Comparison of ENCODE assay signal across 20 cellular contexts in the genomic region with DNA sequence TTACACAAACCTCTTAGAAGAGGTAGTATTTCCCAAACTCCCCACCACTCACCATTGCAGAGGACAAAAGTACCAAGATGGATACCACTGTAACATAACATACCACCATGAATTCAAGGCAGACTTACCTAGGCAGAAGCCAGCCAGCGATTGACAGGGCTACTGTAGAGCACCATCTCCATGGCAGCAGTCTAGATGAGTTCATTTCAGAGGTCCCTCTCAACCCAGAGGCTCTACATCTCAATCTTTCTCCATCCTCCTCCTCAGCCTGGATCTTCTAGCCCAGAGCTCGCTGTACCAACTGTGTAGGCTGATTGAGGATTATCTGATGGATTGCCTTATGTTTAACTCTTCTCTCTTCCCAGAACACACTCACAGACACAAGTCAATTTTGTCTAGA. TPM values are rescaled to one million over a fixed set of nuclear protein-coding genes. Genes with fewer than 3 reads are reported as not detected.
DNase-seq lines count a peak whose midpoint lies in the region; ATAC-seq, FAIRE-seq and TF ChIP-seq lines count a peak whose summit lies in the region.
"Had no signal": no experiment of that assay in that cellular context is flagged by ENCODE, and none has a peak within 500 bp of the region (broad histone marks: within the 10 kb centered on the region; RNA-seq: fewer than 3 reads in every experiment).

No MANE protein-coding gene starts in this region.

- H3K27me3 Mint-ChIP-seq in endodermal cell (ENCODE audit: insufficient read depth), result peaks cover 21% of the 10 kb centered on the region

- H3K9me3 Mint-ChIP-seq in endodermal cell, result no peaks in the 10 kb centered on the region

- no peak overlapping the region for H3K4me3 Mint-ChIP-seq in endodermal cell

- H3K9ac ChIP-seq in kidney (ENCODE audit: low read length in 2 of 2), result no peak overlapping the region
- H3K9ac ChIP-seq in endodermal cell (ENCODE audit: extremely low read depth, low read length, poor library complexity, severe bottlenecking), result no peak overlapping the region

- no peak overlapping the region for H3K4me3 ChIP-seq in kidney (ENCODE audit: low read length in 2 of 2)
- H3K4me3 ChIP-seq in psoas muscle, result peak overlapping the region; percentile 12
- H3K4me3 ChIP-seq in endodermal cell (ENCODE audit: low read length), result no peak overlapping the region

- no peak for FAIRE-seq in kidney (lab: Jason Lieb, UNC)
- FAIRE-seq: A204.1, GM19239 had no signal

- TF ChIP-seq CTCF in kidney (IDR thresholded peaks at IDR 0.05; ENCODE audit: borderline replicate concordance, extremely low read depth, insufficient read depth) (no peak), psoas muscle (IDR thresholded peaks at IDR 0.05) (no peak), endodermal cell (conservative IDR thresholded peaks at IDR 0.05) (no peak)

- intact Hi-C loops in Right ventricle myocardium superior (cut with DNase I), result no loop called here
- intact Hi-C loops in Right ventricle myocardium inferior (cut with DNase I), result no loop called here
- intact Hi-C loops in kidney (cut with DNase I), result no loop called here
- intact Hi-C loops in psoas muscle (cut with DNase I), result no loop called here
- intact Hi-C loops in posterior vena cava (cut with DNase I), result no loop called here

- no peaks in the 10 kb centered on the region for H3K9me3 ChIP-seq in kidney (ENCODE audit: control insufficient read depth in 1 of 2, low read length in 2 of 2)
- no peaks in the 10 kb centered on the region for H3K9me3 ChIP-seq in psoas muscle
- no peaks in the 10 kb centered on the region for H3K9me3 ChIP-seq in endodermal cell (ENCODE audit: control insufficient read depth, low read length)

- H3K36me3 ChIP-seq in kidney (ENCODE audit: control insufficient read depth in 1 of 2, insufficient read depth in 2 of 2, low read length in 2 of 2), result peaks cover 0 to 5% of the 10 kb centered on the region in 2 donors
- H3K36me3 ChIP-seq in psoas muscle (ENCODE audit: insufficient read depth in 1 of 2, low read depth in 1 of 2), result peaks cover 0 to 31% of the 10 kb centered on the region in 2 donors
- no peaks in the 10 kb centered on the region for H3K36me3 ChIP-seq in endodermal cell (ENCODE audit: control insufficient read depth, insufficient read depth, low read length)

- H3K27me3 ChIP-seq in psoas muscle (ENCODE audit: insufficient read depth in 3 of 3, low read length in 2 of 3) (no peaks in the 10 kb centered on the region), endodermal cell (ENCODE audit: control insufficient read depth, insufficient read depth, low read length, poor library complexity, severe bottlenecking) (peaks cover 29% of the 10 kb centered on the region)

- H3K27ac Mint-ChIP-seq in endodermal cell, result no peak overlapping the region

- no peaks in the 10 kb centered on the region for H3K36me3 Mint-ChIP-seq in endodermal cell (ENCODE audit: low read depth)

- ATAC-seq in Right ventricle myocardium superior (ENCODE audit: poor library complexity) (peak; percentile 13), Right ventricle myocardium inferior (no peak), psoas muscle (peak in 3 of 4 donors; percentile 16 to 22 (median 18))

- WGBS in psoas muscle, 3 donors, result 93 to 96% (median 95%) methylated on average over 2 of the region's 2 CpGs
- 69 to 89% methylated on average over 1 of the region's 2 CpGs for WGBS in endodermal cell (ENCODE audit: insufficient coverage in 1 of 2, insufficient read length in 1 of 2), 2 experiments

- DNase-seq in Right ventricle myocardium superior (no peak), Right ventricle myocardium inferior (ENCODE audit: missing footprints) (no peak), kidney (no peak), psoas muscle (no peak), NCI-H1436 treated with DMSO at 0.1 percent for 48 hours (lab: John Stamatoyannopoulos, UW) (no peak), posterior vena cava (ENCODE audit: low spot score) (no peak), iPS-NIHi11 (ENCODE audit: low spot score) (no peak), endodermal cell (no peak)
- DNase-seq: activated CD4-positive, alpha-beta T cell treated with anti-CD3 and anti-CD28 coated beads, Interleukin-2, amount 50 U/mL, for 48 hours; activated naive CD4-positive, alpha-beta T cell treated with Interleukin-2 at 50 U/mL for 16 hours; activated T-cell treated with anti-CD3 and anti-CD28 coated beads, Interleukin-2, amount 50 U/mL, for 1 hour; H7; NCI-H187 treated with DMSO at 0.1 percent for 48 hours; stimulated activated CD4-positive, alpha-beta T cell treated with anti-CD3 and anti-CD28 coated beads, Interleukin-4, amount 100 ng/mL, for 1 hour had no signal

- H3K27ac ChIP-seq in kidney (ENCODE audit: low read depth in 2 of 2, low read length in 2 of 2) (peak overlapping the region; percentile 26 to 66), psoas muscle (peak overlapping the region; percentile 59), endodermal cell (ENCODE audit: low read depth, low read length) (no peak overlapping the region)

- H3K4me1 Mint-ChIP-seq in endodermal cell, result no peaks in the 10 kb centered on the region

- peaks cover 6 to 12% of the 10 kb centered on the region in 2 donors for H3K4me1 ChIP-seq in kidney (ENCODE audit: control insufficient read depth in 1 of 2, insufficient read depth in 1 of 2, low read depth in 1 of 2, low read length in 2 of 2)
- H3K4me1 ChIP-seq in psoas muscle, result peaks cover 33% of the 10 kb centered on the region
- H3K4me1 ChIP-seq in endodermal cell (ENCODE audit: control insufficient read depth, insufficient read depth, low read length), result no peaks in the 10 kb centered on the region

RNA-seq across cellular contexts. Expression of gene PLIN1, which starts 2.0 kb away (rescaled TPM):
- total RNA-seq in Right ventricle myocardium superior, result 9.9 TPM
- total RNA-seq in Right ventricle myocardium inferior, result 17.6 TPM
- total RNA-seq in kidney, result 2.1 TPM
- polyA plus RNA-seq in kidney (ENCODE audit: insufficient read depth, low read depth, low replicate concordance), result 0.86 TPM
- 1 to 10 TPM in 3 of 4 donors, under 1 TPM in 1; 0.79 to 6.3 (median 3.3) TPM for total RNA-seq in psoas muscle
- polyA plus RNA-seq in psoas muscle, result 1 to 10 TPM; 2.3 to 8.3 (median 6.9) TPM
- 1 to 10 TPM; 3.8 to 4.6 TPM for total RNA-seq in posterior vena cava
- total RNA-seq in endodermal cell, result under 1 TPM; 0.11 to 0.22 TPM
- 0.18 TPM for polyA plus RNA-seq in endodermal cell (2013, experiment 1 of 2)
- polyA plus RNA-seq in endodermal cell (2013, experiment 2 of 2), result 0.21 TPM
- total RNA-seq: dermis microvascular lymphatic vessel endothelial cell; H7; T-helper 1 cell treated with Interleukin-12 subunit alpha and Interleukin-12 subunit beta and Interleukin-4 antibody, amounts not matched to agents 30 ng/mL and 1 ng/mL, for 36 hours had no signal

RNA-seq across cellular contexts. Expression of gene PEX11A, which starts 9.4 kb away (rescaled TPM):
- total RNA-seq in Right ventricle myocardium superior, result 13.4 TPM
- total RNA-seq in Right ventricle myocardium inferior, result 13.7 TPM
- 7.7 TPM for total RNA-seq in kidney
- 13.7 TPM for polyA plus RNA-seq in kidney (ENCODE audit: insufficient read depth, low read depth, low replicate concordance)
- total RNA-seq in psoas muscle, result 10 to 100 TPM in 1 of 4 donors, 1 to 10 TPM in 3; 5.5 to 14.2 (median 7.8) TPM
- polyA plus RNA-seq in psoas muscle, result 10 to 100 TPM in 2 of 3 donors, 1 to 10 TPM in 1; 6.6 to 11.4 (median 11.0) TPM
- 1 to 10 TPM; 4.9 to 7.1 TPM for total RNA-seq in posterior vena cava
- 1 to 10 TPM; 2.7 to 4.0 TPM for total RNA-seq in endodermal cell
- polyA plus RNA-seq in endodermal cell (2013, experiment 1 of 2), result 5.1 TPM
- 4.6 TPM for polyA plus RNA-seq in endodermal cell (2013, experiment 2 of 2)

RNA-seq across cellular contexts. Expression of gene WDR93, which starts 9.5 kb away (rescaled TPM):
- total RNA-seq in Right ventricle myocardium superior (0.11 TPM), Right ventricle myocardium inferior (not detected), kidney (2.5 TPM), psoas muscle (not detected), posterior vena cava (not detected), endodermal cell (under 1 TPM; 0.24 to 0.64 TPM)
- polyA plus RNA-seq in kidney (ENCODE audit: insufficient read depth, low read depth, low replicate concordance) (1.2 TPM), psoas muscle (under 1 TPM in 1 of 3 donors, not detected in 2; 0.03 TPM)
- 0.11 TPM for polyA plus RNA-seq in endodermal cell (2013, experiment 1 of 2)
- polyA plus RNA-seq in endodermal cell (2013, experiment 2 of 2), result 0.25 TPM
- total RNA-seq: dermis microvascular lymphatic vessel endothelial cell; epithelial cell of proximal tubule; H7; IMR-90; T-helper 1 cell treated with Interleukin-12 subunit alpha and Interleukin-12 subunit beta and Interleukin-4 antibody, amounts not matched to agents 30 ng/mL and 1 ng/mL, for 36 hours had no signal
- polyA plus RNA-seq: IMR-90 had no signal

RNA-seq across cellular contexts. Expression of gene KIF7, which starts 25.9 kb away (rescaled TPM):
- 1.9 TPM for total RNA-seq in Right ventricle myocardium superior
- 2.2 TPM for total RNA-seq in Right ventricle myocardium inferior
- total RNA-seq in kidney, result 4.2 TPM
- polyA plus RNA-seq in kidney (ENCODE audit: insufficient read depth, low read depth, low replicate concordance), result 1.4 TPM
- 1 to 10 TPM in 2 of 4 donors, under 1 TPM in 2; 0.40 to 2.1 (median 0.81) TPM for total RNA-seq in psoas muscle
- under 1 TPM; 0.20 to 0.32 (median 0.26) TPM for polyA plus RNA-seq in psoas muscle
- total RNA-seq in posterior vena cava, result 10 to 100 TPM; 13.0 to 15.3 TPM
- total RNA-seq in endodermal cell, result 10 to 100 TPM; 22.9 to 24.4 TPM
- polyA plus RNA-seq in endodermal cell (2013, experiment 1 of 2), result 9.7 TPM
- 8.9 TPM for polyA plus RNA-seq in endodermal cell (2013, experiment 2 of 2)
